ENCODE assay signal across 1 cellular context in the genomic region with DNA sequence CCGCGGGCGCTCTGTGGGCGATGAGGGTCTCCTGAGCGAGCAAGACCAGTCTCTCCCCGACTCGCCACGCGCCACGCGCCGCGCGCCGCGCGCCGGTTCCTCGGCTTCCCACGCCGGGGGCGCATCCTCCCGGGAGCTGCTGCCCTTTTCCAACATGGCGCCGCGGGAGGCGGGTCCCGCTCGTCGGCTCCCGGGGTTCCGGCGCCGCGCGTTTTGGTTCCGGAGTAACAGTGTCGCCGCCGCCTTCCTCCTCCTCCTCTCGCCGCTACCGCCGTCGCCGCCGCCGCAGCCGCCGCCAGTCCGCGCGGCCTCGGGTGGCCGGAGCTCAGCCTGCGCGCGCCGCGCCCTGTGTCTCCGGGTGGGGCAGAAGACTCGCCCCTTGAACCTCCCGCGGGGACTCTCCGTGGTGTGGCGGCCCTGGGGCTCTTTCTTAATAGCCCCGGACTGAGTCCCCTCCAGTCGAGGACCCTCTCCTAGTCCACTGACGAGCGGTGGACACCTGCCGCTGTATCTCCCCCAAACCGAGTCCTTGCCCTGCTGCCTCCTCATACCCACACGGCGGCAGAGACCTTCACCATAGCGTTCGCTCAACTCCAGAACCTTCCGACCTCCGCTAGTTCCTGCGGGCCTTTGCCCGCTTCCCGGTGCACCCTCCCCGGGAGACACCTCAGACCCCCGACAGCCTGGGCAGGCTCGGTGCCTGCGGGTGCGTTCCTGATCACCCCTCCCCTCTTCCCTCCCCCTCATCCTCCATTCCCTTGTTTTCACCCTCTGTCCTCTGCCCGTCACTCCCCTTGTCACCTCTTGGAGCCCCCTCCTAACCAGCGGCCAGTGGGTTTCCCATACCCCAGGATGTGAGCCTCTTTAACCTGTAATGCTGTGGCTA.
TF ChIP-seq lines count a peak whose summit lies in the region.

A gene (plus strand): TSS at position 242 of the 886 bp plus-strand sequence. CDS start 633 bp downstream, at position 875.

TF ChIP-seq in K562, 482 proteins besides CTCF, POLR2A, EP300 and RAD21 (continued from another document and continues in another):
- peak; percentile 54; the same call in 1 of the 2 replicates for TF ChIP-seq FOXP1 (CRISPR knock-in tag; IDR thresholded peaks at IDR 0.05)
- TF ChIP-seq NRF1 (conservative IDR thresholded peaks at IDR 0.05 in 1 of 2, IDR thresholded peaks at IDR 0.05 in 1 of 2): peak; percentile 74 to 76
- TF ChIP-seq, protein P1, sequence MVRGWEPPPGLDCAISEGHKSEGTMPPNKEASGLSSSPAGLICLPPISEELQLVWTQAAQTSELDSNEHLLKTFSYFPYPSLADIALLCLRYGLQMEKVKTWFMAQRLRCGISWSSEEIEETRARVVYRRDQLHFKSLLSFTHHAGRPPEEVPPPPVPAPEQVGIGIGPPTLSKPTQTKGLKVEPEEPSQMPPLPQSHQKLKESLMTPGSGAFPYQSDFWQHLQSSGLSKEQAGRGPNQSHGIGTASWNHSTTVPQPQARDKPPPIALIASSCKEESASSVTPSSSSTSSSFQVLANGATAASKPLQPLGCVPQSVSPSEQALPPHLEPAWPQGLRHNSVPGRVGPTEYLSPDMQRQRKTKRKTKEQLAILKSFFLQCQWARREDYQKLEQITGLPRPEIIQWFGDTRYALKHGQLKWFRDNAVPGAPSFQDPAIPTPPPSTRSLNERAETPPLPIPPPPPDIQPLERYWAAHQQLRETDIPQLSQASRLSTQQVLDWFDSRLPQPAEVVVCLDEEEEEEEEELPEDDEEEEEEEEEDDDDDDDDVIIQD (CRISPR knock-in tag; IDR thresholded peaks at IDR 0.05): no peak
- TF ChIP-seq RBM39 (optimal IDR thresholded peaks at IDR 0.05; ENCODE audit: low read depth, low read length): no peak
- TF ChIP-seq SNRNP70 (optimal IDR thresholded peaks at IDR 0.05; ENCODE audit: low read depth, low read length): no peak
- TF ChIP-seq ZNF184 (CRISPR knock-in tag; IDR thresholded peaks at IDR 0.05): no peak
- no peak for TF ChIP-seq HMG20A (CRISPR knock-in tag; conservative IDR thresholded peaks at IDR 0.05)
- TF ChIP-seq SIN3B (IDR thresholded peaks at IDR 0.05; ENCODE audit: low read depth): peak; percentile 63; the same call in 1 of the 2 replicates
- no peak for TF ChIP-seq KAT2B (IDR thresholded peaks at IDR 0.05; ENCODE audit: low read depth, low read length)
- TF ChIP-seq, protein P2, sequence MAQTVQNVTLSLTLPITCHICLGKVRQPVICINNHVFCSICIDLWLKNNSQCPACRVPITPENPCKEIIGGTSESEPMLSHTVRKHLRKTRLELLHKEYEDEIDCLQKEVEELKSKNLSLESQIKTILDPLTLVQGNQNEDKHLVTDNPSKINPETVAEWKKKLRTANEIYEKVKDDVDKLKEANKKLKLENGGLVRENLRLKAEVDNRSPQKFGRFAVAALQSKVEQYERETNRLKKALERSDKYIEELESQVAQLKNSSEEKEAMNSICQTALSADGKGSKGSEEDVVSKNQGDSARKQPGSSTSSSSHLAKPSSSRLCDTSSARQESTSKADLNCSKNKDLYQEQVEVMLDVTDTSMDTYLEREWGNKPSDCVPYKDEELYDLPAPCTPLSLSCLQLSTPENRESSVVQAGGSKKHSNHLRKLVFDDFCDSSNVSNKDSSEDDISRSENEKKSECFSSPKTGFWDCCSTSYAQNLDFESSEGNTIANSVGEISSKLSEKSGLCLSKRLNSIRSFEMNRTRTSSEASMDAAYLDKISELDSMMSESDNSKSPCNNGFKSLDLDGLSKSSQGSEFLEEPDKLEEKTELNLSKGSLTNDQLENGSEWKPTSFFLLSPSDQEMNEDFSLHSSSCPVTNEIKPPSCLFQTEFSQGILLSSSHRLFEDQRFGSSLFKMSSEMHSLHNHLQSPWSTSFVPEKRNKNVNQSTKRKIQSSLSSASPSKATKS (CRISPR knock-in tag; IDR thresholded peaks at IDR 0.05): no peak
- no peak for TF ChIP-seq PRPF4 (IDR thresholded peaks at IDR 0.05; ENCODE audit: insufficient read depth, low read depth, low read length, poor library complexity, severe bottlenecking)
- TF ChIP-seq KLF13 (tag; IDR thresholded peaks at IDR 0.05; ENCODE audit: borderline replicate concordance, low read depth): peak; percentile 72; the same call in 1 of the 2 replicates
- TF ChIP-seq STAT5B (CRISPR knock-in tag; IDR thresholded peaks at IDR 0.05): no peak
- no peak for TF ChIP-seq RBM14 (IDR thresholded peaks at IDR 0.05; ENCODE audit: borderline replicate concordance, insufficient read depth, low read depth, low read length)
- peak; percentile 83 for TF ChIP-seq TAF1 (IDR thresholded peaks at IDR 0.05; ENCODE audit: control insufficient read depth, extremely low read depth, insufficient read depth, low read length, severe bottlenecking)
- TF ChIP-seq TAF9B (IDR thresholded peaks at IDR 0.05; ENCODE audit: partially characterized antibody): peak; percentile 52
- no peak for TF ChIP-seq TAF15 (IDR thresholded peaks at IDR 0.05; ENCODE audit: low read depth, low read length)
- peak; percentile 76 for TF ChIP-seq HNRNPLL (IDR thresholded peaks at IDR 0.05; ENCODE audit: low read depth, low read length, poor library complexity, severe bottlenecking)
- peak; percentile 87 for TF ChIP-seq HCFC1 (IDR thresholded peaks at IDR 0.05; ENCODE audit: low read depth, low read length)
- TF ChIP-seq SAFB (IDR thresholded peaks at IDR 0.05; ENCODE audit: borderline replicate concordance, low read depth, low read length): peak; percentile 94
- TF ChIP-seq ZNF408 (CRISPR knock-in tag; IDR thresholded peaks at IDR 0.05; ENCODE audit: low read depth): no peak
- no peak; the same call in 1 of the 2 replicates for TF ChIP-seq CBX1 (IDR thresholded peaks at IDR 0.05; ENCODE audit: low read depth)
- TF ChIP-seq ZNF77 (CRISPR knock-in tag; IDR thresholded peaks at IDR 0.05): no peak
- TF ChIP-seq PHF8 (IDR thresholded peaks at IDR 0.05; ENCODE audit: borderline replicate concordance, low read length): peak; percentile 83; the same call in 1 of the 2 replicates
- TF ChIP-seq, protein P3, sequence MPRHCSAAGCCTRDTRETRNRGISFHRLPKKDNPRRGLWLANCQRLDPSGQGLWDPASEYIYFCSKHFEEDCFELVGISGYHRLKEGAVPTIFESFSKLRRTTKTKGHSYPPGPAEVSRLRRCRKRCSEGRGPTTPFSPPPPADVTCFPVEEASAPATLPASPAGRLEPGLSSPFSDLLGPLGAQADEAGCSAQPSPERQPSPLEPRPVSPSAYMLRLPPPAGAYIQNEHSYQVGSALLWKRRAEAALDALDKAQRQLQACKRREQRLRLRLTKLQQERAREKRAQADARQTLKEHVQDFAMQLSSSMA (CRISPR knock-in tag; IDR thresholded peaks at IDR 0.05): peak; percentile 68; the same call in 1 of the 2 replicates
- TF ChIP-seq, protein P4, sequence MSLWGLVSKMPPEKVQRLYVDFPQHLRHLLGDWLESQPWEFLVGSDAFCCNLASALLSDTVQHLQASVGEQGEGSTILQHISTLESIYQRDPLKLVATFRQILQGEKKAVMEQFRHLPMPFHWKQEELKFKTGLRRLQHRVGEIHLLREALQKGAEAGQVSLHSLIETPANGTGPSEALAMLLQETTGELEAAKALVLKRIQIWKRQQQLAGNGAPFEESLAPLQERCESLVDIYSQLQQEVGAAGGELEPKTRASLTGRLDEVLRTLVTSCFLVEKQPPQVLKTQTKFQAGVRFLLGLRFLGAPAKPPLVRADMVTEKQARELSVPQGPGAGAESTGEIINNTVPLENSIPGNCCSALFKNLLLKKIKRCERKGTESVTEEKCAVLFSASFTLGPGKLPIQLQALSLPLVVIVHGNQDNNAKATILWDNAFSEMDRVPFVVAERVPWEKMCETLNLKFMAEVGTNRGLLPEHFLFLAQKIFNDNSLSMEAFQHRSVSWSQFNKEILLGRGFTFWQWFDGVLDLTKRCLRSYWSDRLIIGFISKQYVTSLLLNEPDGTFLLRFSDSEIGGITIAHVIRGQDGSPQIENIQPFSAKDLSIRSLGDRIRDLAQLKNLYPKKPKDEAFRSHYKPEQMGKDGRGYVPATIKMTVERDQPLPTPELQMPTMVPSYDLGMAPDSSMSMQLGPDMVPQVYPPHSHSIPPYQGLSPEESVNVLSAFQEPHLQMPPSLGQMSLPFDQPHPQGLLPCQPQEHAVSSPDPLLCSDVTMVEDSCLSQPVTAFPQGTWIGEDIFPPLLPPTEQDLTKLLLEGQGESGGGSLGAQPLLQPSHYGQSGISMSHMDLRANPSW (CRISPR knock-in tag; IDR thresholded peaks at IDR 0.05): no peak
- TF ChIP-seq ZC3H4 (CRISPR knock-in tag; IDR thresholded peaks at IDR 0.05; ENCODE audit: borderline replicate concordance): no peak
- no peak for TF ChIP-seq CCAR2 (IDR thresholded peaks at IDR 0.05; ENCODE audit: low read depth, low read length)
- no peak for TF ChIP-seq RFX5 (IDR thresholded peaks at IDR 0.05; ENCODE audit: low read depth, low read length)
- TF ChIP-seq ZNF121 (CRISPR knock-in tag; conservative IDR thresholded peaks at IDR 0.05): no peak
- TF ChIP-seq, protein P5, sequence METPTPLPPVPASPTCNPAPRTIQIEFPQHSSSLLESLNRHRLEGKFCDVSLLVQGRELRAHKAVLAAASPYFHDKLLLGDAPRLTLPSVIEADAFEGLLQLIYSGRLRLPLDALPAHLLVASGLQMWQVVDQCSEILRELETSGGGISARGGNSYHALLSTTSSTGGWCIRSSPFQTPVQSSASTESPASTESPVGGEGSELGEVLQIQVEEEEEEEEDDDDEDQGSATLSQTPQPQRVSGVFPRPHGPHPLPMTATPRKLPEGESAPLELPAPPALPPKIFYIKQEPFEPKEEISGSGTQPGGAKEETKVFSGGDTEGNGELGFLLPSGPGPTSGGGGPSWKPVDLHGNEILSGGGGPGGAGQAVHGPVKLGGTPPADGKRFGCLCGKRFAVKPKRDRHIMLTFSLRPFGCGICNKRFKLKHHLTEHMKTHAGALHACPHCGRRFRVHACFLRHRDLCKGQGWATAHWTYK (CRISPR knock-in tag; IDR thresholded peaks at IDR 0.05): 0 out of 2 replicates have a peak, but pooled peaks have one; percentile 34
- 0 out of 2 replicates have a peak, but pooled peaks have one; percentile 57 for TF ChIP-seq CREM (IDR thresholded peaks at IDR 0.05; ENCODE audit: low read depth)
- TF ChIP-seq, protein P6, sequence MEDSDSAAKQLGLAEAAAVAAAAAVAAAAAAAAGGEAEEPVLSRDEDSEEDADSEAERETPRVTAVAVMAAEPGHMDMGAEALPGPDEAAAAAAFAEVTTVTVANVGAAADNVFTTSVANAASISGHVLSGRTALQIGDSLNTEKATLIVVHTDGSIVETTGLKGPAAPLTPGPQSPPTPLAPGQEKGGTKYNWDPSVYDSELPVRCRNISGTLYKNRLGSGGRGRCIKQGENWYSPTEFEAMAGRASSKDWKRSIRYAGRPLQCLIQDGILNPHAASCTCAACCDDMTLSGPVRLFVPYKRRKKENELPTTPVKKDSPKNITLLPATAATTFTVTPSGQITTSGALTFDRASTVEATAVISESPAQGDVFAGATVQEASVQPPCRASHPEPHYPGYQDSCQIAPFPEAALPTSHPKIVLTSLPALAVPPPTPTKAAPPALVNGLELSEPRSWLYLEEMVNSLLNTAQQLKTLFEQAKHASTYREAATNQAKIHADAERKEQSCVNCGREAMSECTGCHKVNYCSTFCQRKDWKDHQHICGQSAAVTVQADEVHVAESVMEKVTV (CRISPR knock-in tag; IDR thresholded peaks at IDR 0.05): no peak
- no peak for TF ChIP-seq ZNF134 (CRISPR knock-in tag; conservative IDR thresholded peaks at IDR 0.05)
- 0 out of 2 replicates have a peak, but pooled peaks have one; percentile 55 for TF ChIP-seq HLTF (IDR thresholded peaks at IDR 0.05)
- no peak for TF ChIP-seq RUNX1 (IDR thresholded peaks at IDR 0.05; ENCODE audit: low read depth)
- no peak for TF ChIP-seq POLR3A (IDR thresholded peaks at IDR 0.05; ENCODE audit: borderline replicate concordance, extremely low read depth, insufficient read depth, insufficient read length)
- no peak for TF ChIP-seq ATF1 (CRISPR knock-in tag; IDR thresholded peaks at IDR 0.05)
- peak; percentile 58 for TF ChIP-seq ATF1 (tag; IDR thresholded peaks at IDR 0.05)
- TF ChIP-seq, protein P7, sequence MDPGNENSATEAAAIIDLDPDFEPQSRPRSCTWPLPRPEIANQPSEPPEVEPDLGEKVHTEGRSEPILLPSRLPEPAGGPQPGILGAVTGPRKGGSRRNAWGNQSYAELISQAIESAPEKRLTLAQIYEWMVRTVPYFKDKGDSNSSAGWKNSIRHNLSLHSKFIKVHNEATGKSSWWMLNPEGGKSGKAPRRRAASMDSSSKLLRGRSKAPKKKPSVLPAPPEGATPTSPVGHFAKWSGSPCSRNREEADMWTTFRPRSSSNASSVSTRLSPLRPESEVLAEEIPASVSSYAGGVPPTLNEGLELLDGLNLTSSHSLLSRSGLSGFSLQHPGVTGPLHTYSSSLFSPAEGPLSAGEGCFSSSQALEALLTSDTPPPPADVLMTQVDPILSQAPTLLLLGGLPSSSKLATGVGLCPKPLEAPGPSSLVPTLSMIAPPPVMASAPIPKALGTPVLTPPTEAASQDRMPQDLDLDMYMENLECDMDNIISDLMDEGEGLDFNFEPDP (CRISPR knock-in tag; IDR thresholded peaks at IDR 0.05): no peak
- TF ChIP-seq, protein P8, sequence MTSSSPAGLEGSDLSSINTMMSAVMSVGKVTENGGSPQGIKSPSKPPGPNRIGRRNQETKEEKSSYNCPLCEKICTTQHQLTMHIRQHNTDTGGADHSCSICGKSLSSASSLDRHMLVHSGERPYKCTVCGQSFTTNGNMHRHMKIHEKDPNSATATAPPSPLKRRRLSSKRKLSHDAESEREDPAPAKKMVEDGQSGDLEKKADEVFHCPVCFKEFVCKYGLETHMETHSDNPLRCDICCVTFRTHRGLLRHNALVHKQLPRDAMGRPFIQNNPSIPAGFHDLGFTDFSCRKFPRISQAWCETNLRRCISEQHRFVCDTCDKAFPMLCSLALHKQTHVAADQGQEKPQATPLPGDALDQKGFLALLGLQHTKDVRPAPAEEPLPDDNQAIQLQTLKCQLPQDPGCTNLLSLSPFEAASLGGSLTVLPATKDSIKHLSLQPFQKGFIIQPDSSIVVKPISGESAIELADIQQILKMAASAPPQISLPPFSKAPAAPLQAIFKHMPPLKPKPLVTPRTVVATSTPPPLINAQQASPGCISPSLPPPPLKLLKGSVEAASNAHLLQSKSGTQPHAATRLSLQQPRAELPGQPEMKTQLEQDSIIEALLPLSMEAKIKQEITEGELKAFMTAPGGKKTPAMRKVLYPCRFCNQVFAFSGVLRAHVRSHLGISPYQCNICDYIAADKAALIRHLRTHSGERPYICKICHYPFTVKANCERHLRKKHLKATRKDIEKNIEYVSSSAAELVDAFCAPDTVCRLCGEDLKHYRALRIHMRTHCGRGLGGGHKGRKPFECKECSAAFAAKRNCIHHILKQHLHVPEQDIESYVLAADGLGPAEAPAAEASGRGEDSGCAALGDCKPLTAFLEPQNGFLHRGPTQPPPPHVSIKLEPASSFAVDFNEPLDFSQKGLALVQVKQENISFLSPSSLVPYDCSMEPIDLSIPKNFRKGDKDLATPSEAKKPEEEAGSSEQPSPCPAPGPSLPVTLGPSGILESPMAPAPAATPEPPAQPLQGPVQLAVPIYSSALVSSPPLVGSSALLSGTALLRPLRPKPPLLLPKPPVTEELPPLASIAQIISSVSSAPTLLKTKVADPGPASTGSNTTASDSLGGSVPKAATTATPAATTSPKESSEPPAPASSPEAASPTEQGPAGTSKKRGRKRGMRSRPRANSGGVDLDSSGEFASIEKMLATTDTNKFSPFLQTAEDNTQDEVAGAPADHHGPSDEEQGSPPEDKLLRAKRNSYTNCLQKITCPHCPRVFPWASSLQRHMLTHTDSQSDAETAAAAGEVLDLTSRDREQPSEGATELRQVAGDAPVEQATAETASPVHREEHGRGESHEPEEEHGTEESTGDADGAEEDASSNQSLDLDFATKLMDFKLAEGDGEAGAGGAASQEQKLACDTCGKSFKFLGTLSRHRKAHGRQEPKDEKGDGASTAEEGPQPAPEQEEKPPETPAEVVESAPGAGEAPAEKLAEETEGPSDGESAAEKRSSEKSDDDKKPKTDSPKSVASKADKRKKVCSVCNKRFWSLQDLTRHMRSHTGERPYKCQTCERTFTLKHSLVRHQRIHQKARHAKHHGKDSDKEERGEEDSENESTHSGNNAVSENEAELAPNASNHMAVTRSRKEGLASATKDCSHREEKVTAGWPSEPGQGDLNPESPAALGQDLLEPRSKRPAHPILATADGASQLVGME (CRISPR knock-in tag; IDR thresholded peaks at IDR 0.05): no peak
- TF ChIP-seq FOXK2 (conservative IDR thresholded peaks at IDR 0.05 in 1 of 2, IDR thresholded peaks at IDR 0.05 in 1 of 2; ENCODE audit: low read depth in 2 of 2): peak; percentile 0 to 38; a peak in 1 of 4 replicates
